In genomic region chr3:153768559-153769469, GRCh38 we compare ENCODE assay signal across 8 cellular contexts.
DNase-seq lines count a peak whose midpoint lies in the region; ATAC-seq and TF ChIP-seq lines count a peak whose summit lies in the region.

No MANE protein-coding gene starts in this region.

- no peaks in the 10 kb centered on the region for H3K9me3 Mint-ChIP-seq in activated T-helper 17 cell treated with anti-CD3 and anti-CD28 coated beads, Interleukin-2, amount 50 U/mL, for 72 hours
- H3K9me3 Mint-ChIP-seq in progenitor cell of endocrine pancreas (ENCODE audit: low read depth), result peaks cover 20% of the 10 kb centered on the region

- H3K9me3 ChIP-seq in PC-3 (ENCODE audit: low read length), result peaks cover 6% of the 10 kb centered on the region; the same call in 1 of the 2 replicates

- H3K27ac ChIP-seq in PC-3 (ENCODE audit: low read length), result no peak overlapping the region

- no TSS peak for BruUV-seq in PC-3 (replicated peaks; lab: Mats Ljungman, UMichigan)

- DNase-seq in EL, result peak; percentile 43
- DNase-seq in PC-3, result peak; percentile 78
- peak; percentile 29 for DNase-seq in globus pallidus (ENCODE audit: low spot score)
- peak; percentile 12 for DNase-seq in progenitor cell of endocrine pancreas (ENCODE audit: low spot score, unreplicated experiment)
- no peak for DNase-seq in cortex of kidney (lab: John Stamatoyannopoulos, UW)

- no peaks in the 10 kb centered on the region for H4K20me1 ChIP-seq in PC-3 (ENCODE audit: low read length)

- no peak overlapping the region for H3K4me3 ChIP-seq in PC-3 (ENCODE audit: low read length)

- H3K79me2 ChIP-seq in PC-3 (ENCODE audit: low read length), result no peaks in the 10 kb centered on the region

- no peaks in the 10 kb centered on the region for H3K9me2 ChIP-seq in PC-3 (replicated peaks; ENCODE audit: low read length)

- no peaks in the 10 kb centered on the region for H3K27me3 ChIP-seq in PC-3 (ENCODE audit: low read length)

- H3K4me3 Mint-ChIP-seq in activated T-helper 17 cell treated with anti-CD3 and anti-CD28 coated beads, Interleukin-2, amount 50 U/mL, for 72 hours, result no peak overlapping the region
- no peak overlapping the region for H3K4me3 Mint-ChIP-seq in progenitor cell of endocrine pancreas (ENCODE audit: low read depth)

- no peak overlapping the region for H3K9ac ChIP-seq in PC-3 (ENCODE audit: low read length)

- H3K36me3 ChIP-seq in PC-3 (ENCODE audit: low read depth, low read length), result no peaks in the 10 kb centered on the region

- H3K27me3 Mint-ChIP-seq in activated T-helper 17 cell treated with anti-CD3 and anti-CD28 coated beads, Interleukin-2, amount 50 U/mL, for 72 hours, result peaks cover 4% of the 10 kb centered on the region
- H3K27me3 Mint-ChIP-seq in progenitor cell of endocrine pancreas, result no peaks in the 10 kb centered on the region

- CTCF ChIA-PET in PC-3 (lab: Charles Lee), result interaction anchor here (0.7 to 1.2 kb wide), 4 partner anchors 15 to 726 kb away, joined by 3 to 7 read pairs (median 3); no protein-coding TSS in a partner anchor

- POLR2A ChIA-PET in PC-3 (lab: Charles Lee; ENCODE audit: unreplicated experiment), result no interaction called here

- no peaks in the 10 kb centered on the region for H3K36me3 Mint-ChIP-seq in activated T-helper 17 cell treated with anti-CD3 and anti-CD28 coated beads, Interleukin-2, amount 50 U/mL, for 72 hours (ENCODE audit: low read depth)
- peaks cover 4% of the 10 kb centered on the region for H3K36me3 Mint-ChIP-seq in progenitor cell of endocrine pancreas (ENCODE audit: insufficient read depth)

- TF ChIP-seq CTCF in PC-3 (conservative IDR thresholded peaks at IDR 0.05; ENCODE audit: low read depth, low read length), result peak; percentile 96
- peak; percentile 73 for TF ChIP-seq CTCF in progenitor cell of endocrine pancreas (IDR thresholded peaks at IDR 0.05; ENCODE audit: unreplicated experiment)

- no peaks in the 10 kb centered on the region for H3F3A ChIP-seq in PC-3 (ENCODE audit: low read length, unreplicated experiment)

- no peak overlapping the region for H3K27ac Mint-ChIP-seq in activated T-helper 17 cell treated with anti-CD3 and anti-CD28 coated beads, Interleukin-2, amount 50 U/mL, for 72 hours
- no peak overlapping the region for H3K27ac Mint-ChIP-seq in progenitor cell of endocrine pancreas

- H3K4me1 ChIP-seq in PC-3 (ENCODE audit: insufficient read depth, low read length), result 0 out of 2 replicates have a peak, but pooled peaks cover 4% of the 10 kb centered on the region

- intact Hi-C loops in PC-3 (cut with micrococcal nuclease), result loop anchor here (2.0 to 5.0 kb wide), 8 partner anchors 64 to 727 kb away; partner anchors contain the start of gene RAP2B

- no peak overlapping the region for H2AFZ ChIP-seq in PC-3 (ENCODE audit: low read length)

- H3K4me2 ChIP-seq in PC-3 (ENCODE audit: low read length), result no peak overlapping the region

- ATAC-seq in GM21423 (IDR thresholded peaks at IDR 0.05; ENCODE audit: unreplicated experiment), result peak; percentile 85
- peak; percentile 93 for ATAC-seq in HG03575 (IDR thresholded peaks at IDR 0.05; ENCODE audit: extremely low read depth, insufficient number of reproducible peaks, low FRiP score, unreplicated experiment)
- ATAC-seq in PC-3, result peak; percentile 93
- ATAC-seq in activated T-helper 17 cell treated with anti-CD3 and anti-CD28 coated beads, Interleukin-2, amount 50 U/mL, for 72 hours (replicated peaks), result peak; percentile 79

- H3K4me1 Mint-ChIP-seq in activated T-helper 17 cell treated with anti-CD3 and anti-CD28 coated beads, Interleukin-2, amount 50 U/mL, for 72 hours, result no peaks in the 10 kb centered on the region
- no peaks in the 10 kb centered on the region for H3K4me1 Mint-ChIP-seq in progenitor cell of endocrine pancreas (ENCODE audit: low read depth)
